Comparison of ENCODE assay signal across 10 cellular contexts in genomic region chr2:241443486-241444223, GRCh38.
A peak's percentile ranks its signal among the peaks of the same experiment; 100 is the strongest.
DNase-seq lines count a peak whose midpoint lies in the region; ATAC-seq and TF ChIP-seq lines count a peak whose summit lies in the region.
"Had no signal": no experiment of that assay in that cellular context is flagged by ENCODE, and none has a peak within 500 bp of the region (broad histone marks: within the 10 kb centered on the region; RNA-seq: fewer than 3 reads in every experiment).

No MANE protein-coding gene starts in this region.

- no peak overlapping the region for H3K27ac ChIP-seq in foreskin keratinocyte
- H3K27ac ChIP-seq: C4-2B had no signal

- H3K27me3 ChIP-seq in foreskin keratinocyte, result peaks cover 13% of the 10 kb centered on the region
- H3K27me3 ChIP-seq: tibial nerve had no signal

- H3K4me1 ChIP-seq in foreskin keratinocyte, result no peaks in the 10 kb centered on the region

- peak; percentile 27 for DNase-seq in NK-92 treated with Interleukin-12 subunit alpha and Interleukin-12 subunit beta, amount 100 ng/mL, for 24 hours (lab: John Stamatoyannopoulos, UW)
- no peak for DNase-seq in NK-92 (lab: John Stamatoyannopoulos, UW; ENCODE audit: unreplicated experiment)
- DNase-seq in NCI-H226, result peak; percentile 24
- peak; percentile 97 for DNase-seq in activated CD8-positive, alpha-beta memory T cell treated with anti-CD3 and anti-CD28 coated beads for 24 hours
- DNase-seq in foreskin keratinocyte, result peak; percentile 83 to 90
- peak; percentile 90 for DNase-seq in stimulated activated CD8-positive, alpha-beta memory T cell treated with anti-CD3 and anti-CD28 coated beads, Interleukin-7, amount 100 ng/mL, for 24 hours (ENCODE audit: low read depth)
- no peak for DNase-seq in GM19238 (ENCODE audit: insufficient read length, low spot score)
- DNase-seq in pons (ENCODE audit: low spot score), result no peak

- peak; percentile 46 for ATAC-seq in foreskin keratinocyte

- no peak for TF ChIP-seq CTCF in foreskin keratinocyte (conservative IDR thresholded peaks at IDR 0.05)

Comparison
In these comparisons a context has a peak if more than half of its experiments do, and no peak if none do; other contexts are left out.
1. DNase-seq: peak in NK-92 treated with Interleukin-12 subunit alpha and Interleukin-12 subunit beta, amount 100 ng/mL, for 24 hours (single experiment), NCI-H226 (single experiment), activated CD8-positive, alpha-beta memory T cell treated with anti-CD3 and anti-CD28 coated beads for 24 hours (single experiment), foreskin keratinocyte (2 of 2) and stimulated activated CD8-positive, alpha-beta memory T cell treated with anti-CD3 and anti-CD28 coated beads, Interleukin-7, amount 100 ng/mL, for 24 hours (single experiment); none in NK-92 (single experiment), GM19238 (single experiment) and pons (single experiment).